ENCODE assay signal across 8 cellular contexts in genomic region chr12:76763746-76764675, GRCh38. TPM values are rescaled to one million over a fixed set of nuclear protein-coding genes. Genes with fewer than 3 reads are reported as not detected.
DNase-seq lines count a peak whose midpoint lies in the region; ATAC-seq lines count a peak whose summit lies in the region.

TSS of gene ZDHHC17 (plus strand) at chr12:76764115. CDS start at chr12:76764237, 122 bp downstream.

- peak; percentile 88 for ATAC-seq in GM19372 (IDR thresholded peaks at IDR 0.05; ENCODE audit: low read depth, unreplicated experiment)
- peak; percentile 88 for ATAC-seq in HG03558 (IDR thresholded peaks at IDR 0.05; ENCODE audit: extremely low read depth, unreplicated experiment)
- ATAC-seq in left lobe of liver = peak; percentile 91

- peak; percentile 51 to 99 (median 88) for DNase-seq in C1 segment of cervical spinal cord (lab: John Stamatoyannopoulos, UW)
- DNase-seq in NCI-H748 (lab: John Stamatoyannopoulos, UW; ENCODE audit: unreplicated experiment) = peak; percentile 99
- DNase-seq in activated CD4-positive, alpha-beta T cell treated with anti-CD3 and anti-CD28 coated beads, Interleukin-2, amount 50 U/mL, for 1 hour = peak; percentile 89
- peak; percentile 89 for DNase-seq in dedifferentiated amniotic fluid mesenchymal stem cell (ENCODE audit: extremely low spot score)
- DNase-seq in left lobe of liver (ENCODE audit: low spot score) = peak; percentile 94
- peak; percentile 88 to 90 for DNase-seq in stimulated activated CD4-positive, alpha-beta T cell treated with anti-CD3 and anti-CD28 coated beads, Interleukin-2, amount 100 ng/mL, for 24 hours

RNA-seq across cellular contexts. Expression of gene ZDHHC17, which starts in this region (rescaled TPM):
- total RNA-seq in left lobe of liver = 9.2 TPM

Comparison
In these comparisons a context has a peak if more than half of its experiments do, and no peak if none do; other contexts are left out.
1. Peak in every context shown above with its lines: DNase-seq and ATAC-seq.